12 cellular contexts compared by ENCODE assay signal in genomic region chr16:4696172-4696904, GRCh38. TPM values are rescaled to one million over a fixed set of nuclear protein-coding genes. Genes with fewer than 3 reads are reported as not detected.
A peak's percentile ranks its signal among the peaks of the same experiment; 100 is the strongest.
DNase-seq lines count a peak whose midpoint lies in the region; ATAC-seq, FAIRE-seq and TF ChIP-seq lines count a peak whose summit lies in the region.
"Had no signal": no experiment of that assay in that cellular context is flagged by ENCODE, and none has a peak within 500 bp of the region (broad histone marks: within the 10 kb centered on the region; RNA-seq: fewer than 3 reads in every experiment).

No MANE protein-coding gene starts in this region.

- peak overlapping the region; percentile 74 to 93 for H3K27ac Mint-ChIP-seq in stimulated activated naive CD8-positive, alpha-beta T cell treated with anti-CD3 and anti-CD28 coated beads, Interleukin-15, amount 100 ng/mL, for 72 hours
- H3K27ac Mint-ChIP-seq: activated naive CD4-positive, alpha-beta T cell treated with anti-CD3 and anti-CD28 coated beads, Interleukin-2, amount 50 U/mL, for 24 hours had no signal

- intact Hi-C loops in endothelial cell of umbilical vein (cut with micrococcal nuclease) (no loop called here), vagina (cut with DNase I) (no loop called here)

- H3K79me2 ChIP-seq in endothelial cell of umbilical vein (ENCODE audit: control insufficient read depth, insufficient read depth, low read length) = no peaks in the 10 kb centered on the region

- H2AFZ ChIP-seq in endothelial cell of umbilical vein (ENCODE audit: low read depth, low read length) = no peak overlapping the region

- H3K36me3 ChIP-seq in endothelial cell of umbilical vein (ENCODE audit: control insufficient read depth in 2 of 2, extremely low read depth in 1 of 2, insufficient read depth in 2 of 2, low read length in 2 of 2) = peaks cover 3 to 32% of the 10 kb centered on the region in 2 experiments
- peaks cover 0 to 39% of the 10 kb centered on the region in 2 donors for H3K36me3 ChIP-seq in vagina

- CTCF ChIA-PET in endothelial cell of umbilical vein (lab: Charles Lee) = interaction anchor here (0.6 to 1.4 kb wide), 3 partner anchors 10 to 259 kb away, joined by 3 read pairs; partner anchors contain the start of gene MGRN1

- TF ChIP-seq POLR2A in endothelial cell of umbilical vein (IDR thresholded peaks at IDR 0.05; ENCODE audit: low read depth, low read length) = peak; percentile 12
- no peak for TF ChIP-seq POLR2A in vagina (IDR thresholded peaks at IDR 0.05)

- no peak overlapping the region for H3K9ac ChIP-seq in endothelial cell of umbilical vein (replicated peaks; ENCODE audit: extremely low read depth, insufficient read depth, low read length)

- no peak for DNase-seq in stimulated activated naive CD8-positive, alpha-beta T cell treated with anti-CD3 and anti-CD28 coated beads, Interleukin-15, amount 100 ng/mL, for 72 hours
- DNase-seq in stimulated activated naive CD8-positive, alpha-beta T cell treated with anti-CD3 and anti-CD28 coated beads, Interleukin-15, Interleukin-2, amounts not matched to agents 100 U/mL and 50 U/mL, for 24 hours = no peak
- DNase-seq in endothelial cell of umbilical vein (ENCODE audit: low read depth, low spot score) (no peak), left lobe of liver (ENCODE audit: low spot score) (peak; percentile 49), vagina (ENCODE audit: extremely low spot score in 2 of 2) (peak in 1 of 2 donors; percentile 88), NCI-H774 (lab: John Stamatoyannopoulos, UW) (no peak)
- DNase-seq: DMS79, NCI-H1694 treated with DMSO at 0.1 percent for 48 hours had no signal

- no peak overlapping the region for H3K4me3 Mint-ChIP-seq in stimulated activated naive CD8-positive, alpha-beta T cell treated with anti-CD3 and anti-CD28 coated beads, Interleukin-15, amount 100 ng/mL, for 72 hours

- H3K4me3 ChIP-seq in endothelial cell of umbilical vein (replicated peaks in 1 of 3; ENCODE audit: insufficient read depth in 1 of 3, low read depth in 1 of 3, low read length in 3 of 3) (no peak overlapping the region), vagina (no peak overlapping the region)

- TF ChIP-seq CTCF in endothelial cell of umbilical vein (IDR thresholded peaks at IDR 0.05; ENCODE audit: extremely low read depth in 1 of 2, insufficient read depth in 1 of 2, low read depth in 1 of 2, low read length in 2 of 2) (no peak), vagina (IDR thresholded peaks at IDR 0.05) (no peak)

- no peaks in the 10 kb centered on the region for H3K27me3 ChIP-seq in endothelial cell of umbilical vein (ENCODE audit: control insufficient read depth in 2 of 2, insufficient read depth in 2 of 2, low read length in 2 of 2)
- H3K27me3 ChIP-seq in vagina = no peaks in the 10 kb centered on the region

- H3K9me3 ChIP-seq in endothelial cell of umbilical vein (replicated peaks; ENCODE audit: control insufficient read depth, insufficient read depth, low read length) (no peaks in the 10 kb centered on the region), vagina (no peaks in the 10 kb centered on the region)

- no peak overlapping the region for H3K27ac ChIP-seq in endothelial cell of umbilical vein (ENCODE audit: insufficient read depth, low read depth, low read length)
- peak overlapping the region; percentile 74 for H3K27ac ChIP-seq in vagina

- no peaks in the 10 kb centered on the region for H4K20me1 ChIP-seq in endothelial cell of umbilical vein (replicated peaks; ENCODE audit: control insufficient read depth, extremely low read depth, insufficient read depth, low read length)

- H3K4me1 ChIP-seq in endothelial cell of umbilical vein (ENCODE audit: control insufficient read depth, extremely low read depth, insufficient read depth, low read length) (peaks cover 4% of the 10 kb centered on the region), vagina (peaks cover 37% of the 10 kb centered on the region)

- POLR2A ChIA-PET in endothelial cell of umbilical vein (lab: Charles Lee) = no interaction called here

- dilution Hi-C loops in endothelial cell of umbilical vein (cut with MboI; ENCODE audit: extremely low pct_ligation_motif_present, low sequenced_read_pairs) = no loop called here

- peaks cover 61% of the 10 kb centered on the region for H3K4me1 Mint-ChIP-seq in stimulated activated naive CD8-positive, alpha-beta T cell treated with anti-CD3 and anti-CD28 coated beads, Interleukin-15, amount 100 ng/mL, for 72 hours

- H3K9me1 ChIP-seq in endothelial cell of umbilical vein (replicated peaks; ENCODE audit: control insufficient read depth, extremely low read depth, insufficient read depth, low read length) = no peaks in the 10 kb centered on the region

- H3K27me3 Mint-ChIP-seq in stimulated activated naive CD8-positive, alpha-beta T cell treated with anti-CD3 and anti-CD28 coated beads, Interleukin-15, amount 100 ng/mL, for 72 hours = no peaks in the 10 kb centered on the region
- H3K27me3 Mint-ChIP-seq: activated naive CD4-positive, alpha-beta T cell treated with anti-CD3 and anti-CD28 coated beads, Interleukin-2, amount 50 U/mL, for 24 hours had no signal

- no peaks in the 10 kb centered on the region for H3K9me3 Mint-ChIP-seq in stimulated activated naive CD8-positive, alpha-beta T cell treated with anti-CD3 and anti-CD28 coated beads, Interleukin-15, amount 100 ng/mL, for 72 hours
- H3K9me3 Mint-ChIP-seq: activated naive CD4-positive, alpha-beta T cell treated with anti-CD3 and anti-CD28 coated beads, Interleukin-2, amount 50 U/mL, for 24 hours had no signal

- no peak for FAIRE-seq in endothelial cell of umbilical vein (lab: Jason Lieb, UNC)
- FAIRE-seq: TTC549 had no signal

- H3K4me2 ChIP-seq in endothelial cell of umbilical vein (ENCODE audit: insufficient read depth, low read length) = no peak overlapping the region

- no peak for ATAC-seq in stimulated activated naive CD8-positive, alpha-beta T cell treated with anti-CD3 and anti-CD28 coated beads, Interleukin-15, amount 100 ng/mL, for 72 hours
- no peak for ATAC-seq in stimulated activated naive CD8-positive, alpha-beta T cell treated with anti-CD3 and anti-CD28 coated beads, Interleukin-15, Interleukin-2, amounts not matched to agents 100 U/mL and 50 U/mL, for 24 hours
- ATAC-seq in left lobe of liver (no peak), HG03139 (IDR thresholded peaks at IDR 0.05; ENCODE audit: unreplicated experiment) (no peak), HG02571 (IDR thresholded peaks at IDR 0.05; ENCODE audit: unreplicated experiment) (no peak)

- no TSS peak for BruUV-seq in endothelial cell of umbilical vein (replicated peaks; lab: Mats Ljungman, UMichigan)

TF ChIP-seq in endothelial cell of umbilical vein, 7 proteins besides CTCF, POLR2A, EP300 and RAD21:
- no peak for TF ChIP-seq POLR2AphosphoS5 (IDR thresholded peaks at IDR 0.05; ENCODE audit: insufficient read depth, low read depth, low read length)
- no peak for TF ChIP-seq FOS (IDR thresholded peaks at IDR 0.05; ENCODE audit: borderline replicate concordance, insufficient read depth, low read length)
- no peak for TF ChIP-seq JUN (IDR thresholded peaks at IDR 0.05; ENCODE audit: borderline replicate concordance, insufficient read depth, insufficient read length, low read depth)
- TF ChIP-seq, protein P1, sequence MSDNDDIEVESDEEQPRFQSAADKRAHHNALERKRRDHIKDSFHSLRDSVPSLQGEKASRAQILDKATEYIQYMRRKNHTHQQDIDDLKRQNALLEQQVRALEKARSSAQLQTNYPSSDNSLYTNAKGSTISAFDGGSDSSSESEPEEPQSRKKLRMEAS (IDR thresholded peaks at IDR 0.05; ENCODE audit: insufficient read depth, insufficient read length) = no peak
- no peak for TF ChIP-seq EZH2 (IDR thresholded peaks at IDR 0.05; ENCODE audit: borderline replicate concordance, low read depth, low read length, severe bottlenecking)
- TF ChIP-seq MYC (IDR thresholded peaks at IDR 0.05; ENCODE audit: low read depth, low read length) = no peak
- TF ChIP-seq GATA2 (IDR thresholded peaks at IDR 0.05; ENCODE audit: insufficient read depth, insufficient read length, low read depth, low read length) = no peak

RNA-seq across cellular contexts. Expression of gene NUDT16L1, which starts 3.0 kb away (rescaled TPM):
- total RNA-seq in endothelial cell of umbilical vein = 22.8 and 24.7 TPM in 2 replicates
- polyA plus RNA-seq in endothelial cell of umbilical vein = 53.1 and 65.3 TPM in 2 replicates
- 31.7 and 40.0 TPM in 2 replicates for polyA plus RNA-seq in endothelial cell of umbilical vein (2011; cell fraction: cytosol; rRNA removed)
- 21.0 and 21.6 TPM in 2 replicates for polyA plus RNA-seq in endothelial cell of umbilical vein (2011; cell fraction: nucleus; rRNA removed)
- polyA plus RNA-seq in endothelial cell of umbilical vein (2012) = 17.9 and 18.2 TPM in 2 replicates
- polyA minus RNA-seq in endothelial cell of umbilical vein = 10.0 and 12.4 TPM in 2 replicates
- 10.4 TPM for polyA minus RNA-seq in endothelial cell of umbilical vein (2011; cell fraction: cytosol; rRNA and poly(A)+ RNA removed)
- 4.7 and 6.4 TPM in 2 replicates for polyA minus RNA-seq in endothelial cell of umbilical vein (2011; cell fraction: nucleus; rRNA and poly(A)+ RNA removed)
- total RNA-seq in left lobe of liver = 40.4 TPM
- total RNA-seq in vagina = 28.5 TPM

RNA-seq across cellular contexts. Expression of gene ANKS3, which starts 37.7 kb away (rescaled TPM):
- total RNA-seq in endothelial cell of umbilical vein = 22.5 and 24.0 TPM in 2 replicates
- 13.9 and 14.2 TPM in 2 replicates for polyA plus RNA-seq in endothelial cell of umbilical vein
- polyA plus RNA-seq in endothelial cell of umbilical vein (2011; cell fraction: cytosol; rRNA removed) = 7.1 and 10.2 TPM in 2 replicates
- polyA plus RNA-seq in endothelial cell of umbilical vein (2011; cell fraction: nucleus; rRNA removed) = 64.7 and 66.4 TPM in 2 replicates
- 5.7 and 9.6 TPM in 2 replicates for polyA plus RNA-seq in endothelial cell of umbilical vein (2012)
- 22.7 and 26.9 TPM in 2 replicates for polyA minus RNA-seq in endothelial cell of umbilical vein
- 7.1 TPM for polyA minus RNA-seq in endothelial cell of umbilical vein (2011; cell fraction: cytosol; rRNA and poly(A)+ RNA removed)
- polyA minus RNA-seq in endothelial cell of umbilical vein (2011; cell fraction: nucleus; rRNA and poly(A)+ RNA removed) = 28.4 and 29.0 TPM in 2 replicates
- total RNA-seq in left lobe of liver = 10.6 TPM
- 25.3 TPM for total RNA-seq in vagina

RNA-seq across cellular contexts. Expression of gene DNAAF8, which starts 38.0 kb away (rescaled TPM):
- total RNA-seq in endothelial cell of umbilical vein = 1.0 TPM in 1 of 2 replicates, not detected in the other
- polyA plus RNA-seq in endothelial cell of umbilical vein = 0.49 and 0.58 TPM in 2 replicates
- 0.49 and 0.61 TPM in 2 replicates for polyA plus RNA-seq in endothelial cell of umbilical vein (2011; cell fraction: cytosol; rRNA removed)
- 0.07 and 0.17 TPM in 2 replicates for polyA plus RNA-seq in endothelial cell of umbilical vein (2011; cell fraction: nucleus; rRNA removed)
- 0.30 and 0.52 TPM in 2 replicates for polyA plus RNA-seq in endothelial cell of umbilical vein (2012)
- 0.24 and 1.00 TPM in 2 replicates for polyA minus RNA-seq in endothelial cell of umbilical vein
- polyA minus RNA-seq in endothelial cell of umbilical vein (2011; cell fraction: cytosol; rRNA and poly(A)+ RNA removed) = not detected
- not detected in 2 replicates for polyA minus RNA-seq in endothelial cell of umbilical vein (2011; cell fraction: nucleus; rRNA and poly(A)+ RNA removed)
- 0.45 TPM for total RNA-seq in left lobe of liver
- total RNA-seq in vagina = not detected
